ENCODE assay signal across 27 cellular contexts in the genomic region with DNA sequence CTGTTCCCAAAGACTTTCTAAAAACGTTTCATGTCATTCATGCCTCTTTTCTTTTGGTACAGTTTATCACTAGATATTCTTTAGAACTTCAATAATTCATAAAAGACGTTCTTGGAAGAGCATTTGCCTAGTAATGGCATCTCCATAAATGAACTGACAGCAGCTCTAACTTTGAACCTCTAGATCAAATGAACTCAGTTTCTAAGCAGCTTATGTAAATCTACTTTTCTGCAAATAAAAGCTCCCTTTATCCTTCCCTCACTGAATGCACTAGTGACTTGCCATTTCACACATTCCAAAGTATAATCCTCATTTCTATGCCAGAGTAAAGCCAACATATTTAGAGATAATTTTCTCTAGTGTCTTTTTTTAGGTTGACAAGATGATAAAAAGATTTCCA.
"Had no signal": no experiment of that assay in that cellular context is flagged by ENCODE, and none has a peak within 500 bp of the region (broad histone marks: within the 10 kb centered on the region; RNA-seq: fewer than 3 reads in every experiment).

No MANE protein-coding gene starts in this region.

- H3K27me3 Mint-ChIP-seq: naive thymus-derived CD8-positive, alpha-beta T cell; natural killer cell treated with Interleukin-12 subunit alpha and Interleukin-12 subunit beta and Interleukin-15 and Interleukin-18, amount 100 ng/mL, for 72 hours; stimulated activated memory B cell treated with anti-CD40 and anti-IgM and Interleukin-4, amounts not matched to agents 10 μg/mL and 1 μg/mL and 100 μg/mL, for 72 hours; stimulated activated naive CD8-positive, alpha-beta T cell treated with anti-CD3 and anti-CD28 coated beads, Interleukin-15, amount 100 ng/mL, for 72 hours; type B pancreatic cell had no signal

- FAIRE-seq: pancreas had no signal

- H3K27ac Mint-ChIP-seq: naive thymus-derived CD8-positive, alpha-beta T cell; natural killer cell treated with Interleukin-12 subunit alpha and Interleukin-12 subunit beta and Interleukin-15 and Interleukin-18, amount 100 ng/mL, for 72 hours; nephron progenitor cell; stimulated activated memory B cell treated with anti-CD40 and anti-IgM and Interleukin-4, amounts not matched to agents 10 μg/mL and 1 μg/mL and 100 μg/mL, for 72 hours; stimulated activated naive CD8-positive, alpha-beta T cell treated with anti-CD3 and anti-CD28 coated beads, Interleukin-15, amount 100 ng/mL, for 72 hours; type B pancreatic cell had no signal

- DNase-seq: naive thymus-derived CD8-positive, alpha-beta T cell; nephron progenitor cell; nucleus accumbens; pancreas; retina; right cardiac atrium; right lobe of liver; sigmoid colon; spleen; stimulated activated CD4-positive, alpha-beta T cell treated with anti-CD3 and anti-CD28 coated beads, Interleukin-12 subunit alpha, Interleukin-12 subunit beta, amount 100 ng/mL, for 4 hours; stimulated activated CD4-positive, alpha-beta T cell treated with anti-CD3 and anti-CD28 coated beads, Interleukin-1b, Interleukin-23, amount 100 ng/mL, for 48 hours; stimulated activated CD4-positive, alpha-beta T cell treated with anti-CD3 and anti-CD28 coated beads, Interleukin-4, amount 100 ng/mL, for 1 hour; stimulated activated CD4-positive, alpha-beta T cell treated with anti-CD3 and anti-CD28 coated beads, Interleukin-4, amount 100 ng/mL, for 4 hours; stimulated activated CD8-positive, alpha-beta memory T cell treated with anti-CD3 and anti-CD28 coated beads, Interleukin-4, amount 100 ng/mL, for 48 hours; stimulated activated naive CD4-positive, alpha-beta T cell; stimulated activated naive CD8-positive, alpha-beta T cell treated with anti-CD3 and anti-CD28 coated beads, Interleukin-15, amount 100 ng/mL, for 72 hours; stimulated activated naive CD8-positive, alpha-beta T cell treated with anti-CD3 and anti-CD28 coated beads, Interleukin-15, Interleukin-2, amounts not matched to agents 100 U/mL and 50 U/mL, for 24 hours; substantia nigra; testis; tibial artery; transverse colon; upper lobe of right lung; uterus had no signal

- H3K4me1 Mint-ChIP-seq: naive thymus-derived CD8-positive, alpha-beta T cell; nephron progenitor cell; neural crest cell had no signal

- H3K4me3 Mint-ChIP-seq: naive thymus-derived CD8-positive, alpha-beta T cell; natural killer cell treated with Interleukin-12 subunit alpha and Interleukin-12 subunit beta and Interleukin-15 and Interleukin-18, amount 100 ng/mL, for 72 hours; nephron progenitor cell; neural crest cell; stimulated activated memory B cell treated with anti-CD40 and anti-IgM and Interleukin-4, amounts not matched to agents 10 μg/mL and 1 μg/mL and 100 μg/mL, for 72 hours; stimulated activated naive CD8-positive, alpha-beta T cell treated with anti-CD3 and anti-CD28 coated beads, Interleukin-15, amount 100 ng/mL, for 72 hours; type B pancreatic cell had no signal

- ATAC-seq: naive thymus-derived CD8-positive, alpha-beta T cell; natural killer cell treated with Interleukin-12 subunit alpha and Interleukin-12 subunit beta and Interleukin-15 and Interleukin-18, amount 100 ng/mL, for 72 hours; pancreas; right cardiac atrium; right lobe of liver; stimulated activated memory B cell treated with anti-CD40 and anti-IgM and Interleukin-4, amounts not matched to agents 10 μg/mL and 1 μg/mL and 100 μg/mL, for 72 hours; stimulated activated naive CD8-positive, alpha-beta T cell treated with anti-CD3 and anti-CD28 coated beads, Interleukin-15, amount 100 ng/mL, for 72 hours; stimulated activated naive CD8-positive, alpha-beta T cell treated with anti-CD3 and anti-CD28 coated beads, Interleukin-15, Interleukin-2, amounts not matched to agents 100 U/mL and 50 U/mL, for 24 hours; upper lobe of right lung had no signal
